15 cellular contexts compared by ENCODE assay signal in genomic region chr4:144578681-144579080, GRCh38.
"Had no signal": no experiment of that assay in that cellular context is flagged by ENCODE, and none has a peak within 500 bp of the region (broad histone marks: within the 10 kb centered on the region; RNA-seq: fewer than 3 reads in every experiment).

No MANE protein-coding gene starts in this region.

- ATAC-seq: left lobe of liver; naive thymus-derived CD4-positive, alpha-beta T cell; right cardiac atrium had no signal

- H3K36me3 Mint-ChIP-seq: immature natural killer cell; naive thymus-derived CD4-positive, alpha-beta T cell; type B pancreatic cell had no signal

- H3K9me3 ChIP-seq: ascending aorta, spleen had no signal

- H3K4me1 ChIP-seq: ascending aorta had no signal

- H3K27ac Mint-ChIP-seq: activated CD4-positive, alpha-beta memory T cell treated with anti-CD3 and anti-CD28 coated beads, Interleukin-2, amount 10 ng/mL, durations not matched to agents 7 days and 5 days; immature natural killer cell; naive thymus-derived CD4-positive, alpha-beta T cell; type B pancreatic cell had no signal

- H3K4me3 ChIP-seq: ascending aorta, coronary artery, spleen had no signal

- H3K4me3 Mint-ChIP-seq: activated CD4-positive, alpha-beta memory T cell treated with anti-CD3 and anti-CD28 coated beads, Interleukin-2, amount 10 ng/mL, durations not matched to agents 7 days and 5 days; immature natural killer cell; naive thymus-derived CD4-positive, alpha-beta T cell; type B pancreatic cell had no signal

- H3K27me3 ChIP-seq: ascending aorta, spleen had no signal

- H3K27ac ChIP-seq: ascending aorta, coronary artery, spleen had no signal

- H3K27me3 Mint-ChIP-seq: activated CD4-positive, alpha-beta memory T cell treated with anti-CD3 and anti-CD28 coated beads, Interleukin-2, amount 10 ng/mL, durations not matched to agents 7 days and 5 days; type B pancreatic cell had no signal

- H3K36me3 ChIP-seq: ascending aorta, spleen had no signal

- DNase-seq: activated CD4-positive, alpha-beta memory T cell treated with anti-CD3 and anti-CD28 coated beads, Interleukin-2, amount 10 ng/mL, durations not matched to agents 7 days and 5 days; activated CD8-positive, alpha-beta memory T cell treated with anti-CD3 and anti-CD28 coated beads, Interleukin-2, amount 50 U/mL, for 4 hours; activated naive CD4-positive, alpha-beta T cell; caudate nucleus; effector CD4-positive, alpha-beta T cell; immature natural killer cell; naive thymus-derived CD4-positive, alpha-beta T cell; right cardiac atrium; spleen; stimulated activated CD4-positive, alpha-beta T cell treated with anti-CD3 and anti-CD28 coated beads, Interleukin-1b, Interleukin-23, amount 100 ng/mL, for 48 hours; stimulated activated naive CD4-positive, alpha-beta T cell had no signal

- H3K9me3 Mint-ChIP-seq: activated CD4-positive, alpha-beta memory T cell treated with anti-CD3 and anti-CD28 coated beads, Interleukin-2, amount 10 ng/mL, durations not matched to agents 7 days and 5 days; type B pancreatic cell had no signal

- H3K4me1 Mint-ChIP-seq: activated CD4-positive, alpha-beta memory T cell treated with anti-CD3 and anti-CD28 coated beads, Interleukin-2, amount 10 ng/mL, durations not matched to agents 7 days and 5 days; naive thymus-derived CD4-positive, alpha-beta T cell had no signal
